In the genomic region with DNA sequence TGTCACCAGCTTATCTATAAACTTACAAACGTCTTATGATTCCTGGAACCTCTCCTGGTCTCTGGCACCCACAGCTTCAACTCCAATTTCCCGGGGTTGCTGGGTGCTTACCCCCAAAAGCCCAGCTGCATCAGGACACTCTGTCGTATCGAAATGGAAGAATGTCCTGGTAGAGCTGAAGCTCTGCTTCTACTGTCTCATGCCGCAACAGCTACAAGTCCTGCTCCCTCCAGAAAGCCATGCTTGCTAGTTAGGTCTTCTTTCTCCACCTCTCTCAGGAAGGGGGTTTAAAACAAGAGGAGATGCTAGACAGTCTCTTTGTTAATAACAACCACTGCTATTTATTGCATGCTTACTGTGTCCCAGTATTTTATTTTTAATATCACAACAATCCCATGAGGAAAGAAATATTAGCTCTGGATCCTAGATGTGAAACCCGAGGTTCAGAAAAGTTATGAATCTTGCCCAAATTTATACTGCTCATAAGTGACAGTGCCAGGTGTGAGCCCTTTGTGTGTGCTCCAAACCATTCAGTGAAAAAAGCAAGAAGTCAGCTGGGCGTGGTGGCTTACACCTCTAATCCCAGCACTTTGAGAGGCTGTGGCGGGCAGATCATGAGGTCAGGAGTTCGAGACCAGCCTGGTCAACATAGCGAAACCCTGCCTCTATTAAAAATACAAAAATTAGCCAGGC, we compare ENCODE assay signal across 32 cellular contexts.
DNase-seq lines count a peak whose midpoint lies in the region; ATAC-seq lines count a peak whose summit lies in the region.
"Had no signal": no experiment of that assay in that cellular context is flagged by ENCODE, and none has a peak within 500 bp of the region (broad histone marks: within the 10 kb centered on the region; RNA-seq: fewer than 3 reads in every experiment).

No MANE protein-coding gene starts in this region.

- peaks cover 30% of the 10 kb centered on the region for H3K4me1 Mint-ChIP-seq in stimulated activated naive CD8-positive, alpha-beta T cell treated with anti-CD3 and anti-CD28 coated beads, Interleukin-15, Interleukin-2, amounts not matched to agents 100 ng/mL and 50 ng/mL, for 24 hours (ENCODE audit: low read depth)
- H3K4me1 Mint-ChIP-seq in T-helper 17 cell = peaks cover 23% of the 10 kb centered on the region
- H3K4me1 Mint-ChIP-seq: activated naive CD8-positive, alpha-beta T cell treated with anti-CD3 and anti-CD28 coated beads, Interleukin-2, amount 10 ng/mL, durations not matched to agents 7 days and 5 days; immature natural killer cell; neural crest cell had no signal

- no peaks in the 10 kb centered on the region for H3K79me1 ChIP-seq in mesenchymal stem cell (replicated peaks; ENCODE audit: low read length, poor library complexity, severe bottlenecking)

- no peaks in the 10 kb centered on the region for H3K27me3 Mint-ChIP-seq in stimulated activated naive CD8-positive, alpha-beta T cell treated with anti-CD3 and anti-CD28 coated beads, Interleukin-15, Interleukin-2, amounts not matched to agents 100 ng/mL and 50 ng/mL, for 24 hours
- no peaks in the 10 kb centered on the region for H3K27me3 Mint-ChIP-seq in T-helper 17 cell
- H3K27me3 Mint-ChIP-seq: activated CD4-positive, alpha-beta T cell treated with anti-CD3 and anti-CD28 coated beads, Interleukin-2, amount 10 ng/mL, durations not matched to agents 24 days and 14 days had no signal

- H4K91ac ChIP-seq in mesenchymal stem cell (ENCODE audit: low read length) = no peak overlapping the region

- no peak overlapping the region for H3K4me2 ChIP-seq in mesenchymal stem cell (ENCODE audit: low read length, poor library complexity, severe bottlenecking)
- H3K4me2 ChIP-seq: BLaER1, hepatocyte had no signal

- no peak overlapping the region for H2BK15ac ChIP-seq in mesenchymal stem cell (ENCODE audit: low read depth, poor library complexity, severe bottlenecking)

- peak overlapping the region; percentile 67 for H2AK5ac ChIP-seq in mesenchymal stem cell (ENCODE audit: low read length, severe bottlenecking)

- no peak overlapping the region for H3K23ac ChIP-seq in mesenchymal stem cell (ENCODE audit: low read length in 2 of 2)

- H2BK12ac ChIP-seq in mesenchymal stem cell (ENCODE audit: low read length in 2 of 2) = no peak overlapping the region

- no peaks in the 10 kb centered on the region for H3K9me3 Mint-ChIP-seq in stimulated activated naive CD8-positive, alpha-beta T cell treated with anti-CD3 and anti-CD28 coated beads, Interleukin-15, Interleukin-2, amounts not matched to agents 100 ng/mL and 50 ng/mL, for 24 hours
- H3K9me3 Mint-ChIP-seq: activated CD4-positive, alpha-beta T cell treated with anti-CD3 and anti-CD28 coated beads, Interleukin-2, amount 10 ng/mL, durations not matched to agents 24 days and 14 days; activated naive CD8-positive, alpha-beta T cell treated with anti-CD3 and anti-CD28 coated beads, Interleukin-2, amount 10 ng/mL, durations not matched to agents 7 days and 5 days; immature natural killer cell; neural crest cell had no signal

- no peak for DNase-seq in stimulated activated naive CD8-positive, alpha-beta T cell treated with anti-CD3 and anti-CD28 coated beads, Interleukin-15, Interleukin-2, amounts not matched to agents 100 U/mL and 50 U/mL, for 24 hours
- DNase-seq in T-helper 17 cell (no peak), mesenchymal stem cell (no peak), HCEC 1CT (no peak), D341Med (ENCODE audit: low spot score) (no peak), NOMO-1 treated with DMSO at 0.1 percent for 48 hours (lab: John Stamatoyannopoulos, UW; ENCODE audit: unreplicated experiment) (no peak)
- DNase-seq: activated CD4-positive, alpha-beta T cell treated with anti-CD3 and anti-CD28 coated beads, Interleukin-2, amount 10 ng/mL, durations not matched to agents 24 days and 14 days; activated effector memory CD4-positive, alpha-beta T cell treated with Interleukin-2 at 50 U/mL for 16 hours; activated naive CD8-positive, alpha-beta T cell treated with anti-CD3 and anti-CD28 coated beads, Interleukin-2, amount 10 ng/mL, durations not matched to agents 7 days and 5 days; immature natural killer cell; Kasumi-1; left cardiac atrium; mucosa of descending colon; NCI-H146; NCI-H2107; NCI-H774; ovary; RPMI8226; thyroid gland; uterus; WERI-Rb-1 had no signal

- H3K18ac ChIP-seq in mesenchymal stem cell (ENCODE audit: low read depth in 1 of 2, low read length in 2 of 2) = no peak overlapping the region

- H3K4me1 ChIP-seq in mesenchymal stem cell (ENCODE audit: control insufficient read depth, insufficient read depth, low read depth, low read length) = peaks cover 8% of the 10 kb centered on the region
- H3K4me1 ChIP-seq: ascending aorta, BLaER1, SJSA1, thyroid gland, uterus had no signal

- no peak overlapping the region for H3K27ac ChIP-seq in mesenchymal stem cell (ENCODE audit: low read length, poor library complexity, severe bottlenecking)
- H3K27ac ChIP-seq: ascending aorta, BLaER1, cardiac muscle cell, epithelial cell of prostate, hepatocyte, ovary, SJSA1, thyroid gland, uterus, WERI-Rb-1 had no signal

- H3K36me3 ChIP-seq in mesenchymal stem cell (ENCODE audit: control insufficient read depth in 1 of 2, insufficient read depth in 2 of 2, low read depth in 1 of 2, low read length in 2 of 2) = no peaks in the 10 kb centered on the region
- H3K36me3 ChIP-seq: ascending aorta, BLaER1, cardiac muscle cell, ovary, SJSA1, thyroid gland, uterus, WERI-Rb-1 had no signal

- H3K4ac ChIP-seq in mesenchymal stem cell (ENCODE audit: low read depth in 1 of 2, low read length in 2 of 2) = no peak overlapping the region

- no peak overlapping the region for H3K4me3 Mint-ChIP-seq in stimulated activated naive CD8-positive, alpha-beta T cell treated with anti-CD3 and anti-CD28 coated beads, Interleukin-15, Interleukin-2, amounts not matched to agents 100 ng/mL and 50 ng/mL, for 24 hours
- H3K4me3 Mint-ChIP-seq in T-helper 17 cell = no peak overlapping the region
- H3K4me3 Mint-ChIP-seq: activated CD4-positive, alpha-beta T cell treated with anti-CD3 and anti-CD28 coated beads, Interleukin-2, amount 10 ng/mL, durations not matched to agents 24 days and 14 days; activated naive CD8-positive, alpha-beta T cell treated with anti-CD3 and anti-CD28 coated beads, Interleukin-2, amount 10 ng/mL, durations not matched to agents 7 days and 5 days; immature natural killer cell; neural crest cell had no signal

- H2AFZ ChIP-seq in mesenchymal stem cell (ENCODE audit: low read depth, low read length) = no peak overlapping the region
- H2AFZ ChIP-seq: hepatocyte had no signal

- WGBS in mesenchymal stem cell = 81% methylated on average over 10 of the region's 10 CpGs

- H2BK120ac ChIP-seq in mesenchymal stem cell (ENCODE audit: low read depth, low read length) = no peak overlapping the region

- H3K27ac Mint-ChIP-seq in stimulated activated naive CD8-positive, alpha-beta T cell treated with anti-CD3 and anti-CD28 coated beads, Interleukin-15, Interleukin-2, amounts not matched to agents 100 ng/mL and 50 ng/mL, for 24 hours = peak overlapping the region; percentile 80
- H3K27ac Mint-ChIP-seq in T-helper 17 cell = peak overlapping the region; percentile 34
- H3K27ac Mint-ChIP-seq: activated naive CD8-positive, alpha-beta T cell treated with anti-CD3 and anti-CD28 coated beads, Interleukin-2, amount 10 ng/mL, durations not matched to agents 7 days and 5 days had no signal

- no peak overlapping the region for H4K8ac ChIP-seq in mesenchymal stem cell (ENCODE audit: low read length)

- no peak overlapping the region for H3K9ac ChIP-seq in mesenchymal stem cell (ENCODE audit: low read length)
- H3K9ac ChIP-seq: BLaER1 had no signal

- H3K4me3 ChIP-seq in mesenchymal stem cell (ENCODE audit: insufficient read depth in 1 of 2, low read depth in 1 of 2, low read length in 2 of 2) = no peak overlapping the region
- H3K4me3 ChIP-seq: ascending aorta, BLaER1, cardiac muscle cell, hepatocyte, lung, mucosa of descending colon, ovary, SJSA1, skin epidermis, thyroid gland, uterus had no signal

- ATAC-seq in stimulated activated naive CD8-positive, alpha-beta T cell treated with anti-CD3 and anti-CD28 coated beads, Interleukin-15, Interleukin-2, amounts not matched to agents 100 U/mL and 50 U/mL, for 24 hours = no peak
- no peak for ATAC-seq in T-helper 17 cell
- ATAC-seq: HepG2, left cardiac atrium had no signal

- H3K14ac ChIP-seq in mesenchymal stem cell (ENCODE audit: low read length in 2 of 2) = peak overlapping the region in 1 of 2 experiments; percentile 64

- H3K27me3 ChIP-seq in mesenchymal stem cell (ENCODE audit: control insufficient read depth in 1 of 2, insufficient read depth in 1 of 2, low read length in 2 of 2) = no peaks in the 10 kb centered on the region
- H3K27me3 ChIP-seq: ascending aorta, BLaER1, cardiac muscle cell, hepatocyte, ovary, SJSA1, thyroid gland, uterus had no signal

- H2BK5ac ChIP-seq in mesenchymal stem cell (ENCODE audit: low read depth, low read length, poor library complexity, severe bottlenecking) = no peak overlapping the region

- H3K9me3 ChIP-seq in T-helper 17 cell (ENCODE audit: control insufficient read depth, low read length, poor library complexity, severe bottlenecking) (no peaks in the 10 kb centered on the region), mesenchymal stem cell (ENCODE audit: control insufficient read depth, low read length) (no peaks in the 10 kb centered on the region)
- H3K9me3 ChIP-seq: ascending aorta, BLaER1, mucosa of descending colon, ovary, SJSA1, thyroid gland, uterus had no signal

- no peaks in the 10 kb centered on the region for H3K36me3 Mint-ChIP-seq in stimulated activated naive CD8-positive, alpha-beta T cell treated with anti-CD3 and anti-CD28 coated beads, Interleukin-15, Interleukin-2, amounts not matched to agents 100 ng/mL and 50 ng/mL, for 24 hours (ENCODE audit: low read depth)
- H3K36me3 Mint-ChIP-seq in T-helper 17 cell (ENCODE audit: low read depth) = peaks cover 4% of the 10 kb centered on the region
- H3K36me3 Mint-ChIP-seq: activated naive CD8-positive, alpha-beta T cell treated with anti-CD3 and anti-CD28 coated beads, Interleukin-2, amount 10 ng/mL, durations not matched to agents 7 days and 5 days; immature natural killer cell had no signal
